1 cellular context compared by ENCODE assay signal in genomic region chr2:186308347-186308746, GRCh38.
TF ChIP-seq lines count a peak whose summit lies in the region.

No MANE protein-coding gene starts in this region.

TF ChIP-seq in HepG2, 621 proteins besides CTCF, POLR2A, EP300 and RAD21 (continued from another document and continues in another):
- peak; percentile 55; the same call in 1 of the 2 replicates for TF ChIP-seq PAXIP1 (CRISPR knock-in tag; conservative IDR thresholded peaks at IDR 0.05)
- peak; percentile 68; the same call in 1 of the 2 replicates for TF ChIP-seq ZNF614 (CRISPR knock-in tag; IDR thresholded peaks at IDR 0.05; ENCODE audit: borderline replicate concordance)
- TF ChIP-seq HMGXB3 (CRISPR knock-in tag; IDR thresholded peaks at IDR 0.05; ENCODE audit: borderline replicate concordance), result peak; percentile 43; the same call in 1 of the 2 replicates
- TF ChIP-seq NR2F6 (IDR thresholded peaks at IDR 0.05), result no peak
- TF ChIP-seq NR2F6 (CRISPR knock-in tag; IDR thresholded peaks at IDR 0.05), result 0 out of 2 replicates have a peak, but pooled peaks have one; percentile 26
- TF ChIP-seq ZNF503 (CRISPR knock-in tag; IDR thresholded peaks at IDR 0.05), result peak; percentile 27; the same call in 1 of the 2 replicates
- TF ChIP-seq ZNF142 (CRISPR knock-in tag; IDR thresholded peaks at IDR 0.05), result 0 out of 2 replicates have a peak, but pooled peaks have one; percentile 42
- TF ChIP-seq HNF1A (IDR thresholded peaks at IDR 0.05; ENCODE audit: low read depth), result no peak
- no peak for TF ChIP-seq HNF1A (CRISPR knock-in tag; IDR thresholded peaks at IDR 0.05; ENCODE audit: borderline replicate concordance)
- peak; percentile 87 for TF ChIP-seq CEBPG (CRISPR knock-in tag; IDR thresholded peaks at IDR 0.05)
- peak; percentile 40; the same call in 1 of the 2 replicates for TF ChIP-seq ISL2 (CRISPR knock-in tag; IDR thresholded peaks at IDR 0.05)
- TF ChIP-seq SOX5 (CRISPR knock-in tag; IDR thresholded peaks at IDR 0.05; ENCODE audit: borderline replicate concordance), result peak; percentile 66; the same call in 1 of the 2 replicates
- no peak for TF ChIP-seq SOX6 (IDR thresholded peaks at IDR 0.05)
- peak; percentile 40; the same call in 1 of the 2 replicates for TF ChIP-seq SOX6 (CRISPR knock-in tag; IDR thresholded peaks at IDR 0.05)
- TF ChIP-seq SNAPC5 (CRISPR knock-in tag; IDR thresholded peaks at IDR 0.05; ENCODE audit: borderline replicate concordance), result 0 out of 2 replicates have a peak, but pooled peaks have one; percentile 40
- TF ChIP-seq FOXA3 (CRISPR knock-in tag; IDR thresholded peaks at IDR 0.05), result peak; percentile 53
- TF ChIP-seq SALL1 (CRISPR knock-in tag; IDR thresholded peaks at IDR 0.05), result peak; percentile 41; the same call in 1 of the 2 replicates
- TF ChIP-seq PATZ1 (CRISPR knock-in tag; IDR thresholded peaks at IDR 0.05), result 0 out of 2 replicates have a peak, but pooled peaks have one; percentile 23
- peak; percentile 84 for TF ChIP-seq CEBPB (IDR thresholded peaks at IDR 0.05; ENCODE audit: borderline replicate concordance, low read depth, low read length)
- TF ChIP-seq JUND (CRISPR knock-in tag; IDR thresholded peaks at IDR 0.05), result peak; percentile 84
- TF ChIP-seq ZFX (CRISPR knock-in tag; IDR thresholded peaks at IDR 0.05; ENCODE audit: low read depth), result 0 out of 2 replicates have a peak, but pooled peaks have one; percentile 36
- TF ChIP-seq BRF2 (CRISPR knock-in tag; IDR thresholded peaks at IDR 0.05), result no peak
- peak; percentile 49; the same call in 1 of the 2 replicates for TF ChIP-seq MAX (IDR thresholded peaks at IDR 0.05)
- TF ChIP-seq RXRB (CRISPR knock-in tag; IDR thresholded peaks at IDR 0.05; ENCODE audit: borderline replicate concordance), result peak; percentile 35; the same call in 1 of the 2 replicates
- TF ChIP-seq MED1 (CRISPR knock-in tag; IDR thresholded peaks at IDR 0.05), result peak; percentile 77; the same call in 1 of the 2 replicates
